13 cellular contexts compared by ENCODE assay signal in genomic region chr3:191275244-191275643, GRCh38. TPM values are rescaled to one million over a fixed set of nuclear protein-coding genes. Genes with fewer than 3 reads are reported as not detected.
"Had no signal": no experiment of that assay in that cellular context is flagged by ENCODE, and none has a peak within 500 bp of the region (broad histone marks: within the 10 kb centered on the region; RNA-seq: fewer than 3 reads in every experiment).

No MANE protein-coding gene starts in this region.

RNA-seq across cellular contexts. Expression of gene UTS2B, which starts 55.1 kb away (rescaled TPM):
- total RNA-seq: activated CD4-positive, alpha-beta memory T cell treated with anti-CD3 and anti-CD28 coated beads for 36 hours; activated CD4-positive, alpha-beta T cell treated with anti-CD3 and anti-CD28 coated beads, Interleukin-2, amount 10 ng/mL, durations not matched to agents 24 days and 14 days; activated CD8-positive, alpha-beta memory T cell treated with anti-CD3 and anti-CD28 coated beads for 36 hours; activated CD8-positive, alpha-beta T cell treated with anti-CD3 and anti-CD28 coated beads for 36 hours; activated naive CD4-positive, alpha-beta T cell treated with anti-CD3 and anti-CD28 coated beads for 36 hours; activated naive CD4-positive, alpha-beta T cell treated with anti-CD3 and anti-CD28 coated beads, Interleukin-2, amount 50 U/mL, for 72 hours; activated naive CD8-positive, alpha-beta T cell treated with anti-CD3 and anti-CD28 coated beads for 36 hours; activated T-cell treated with anti-CD3 and anti-CD28 coated beads, Interleukin-2, amount 50 U/mL, for 4 hours; activated T-cell treated with anti-CD3 and anti-CD28 coated beads, Interleukin-2, amount 50 U/mL, for 72 hours; activated T-helper 1 cell treated with anti-CD3 and anti-CD28 coated beads, Interleukin-12 subunit alpha, Interleukin-12 subunit beta, Interleukin-2, Interleukin-4 antibody, amounts not matched to agents 30 ng/mL and 10 ng/mL and 1 ng/mL, durations not matched to agents 14 hours and 24 hours and 36 hours; activated T-helper 17 cell treated with anti-CD3 and anti-CD28 coated beads, Interleukin-2, amount 50 U/mL, for 72 hours; bronchial epithelial cell; cardiac muscle cell had no signal
